25 cellular contexts compared by ENCODE assay signal in genomic region chr10:79372871-79373270, GRCh38. TPM values are rescaled to one million over a fixed set of nuclear protein-coding genes. Genes with fewer than 3 reads are reported as not detected.
DNase-seq lines count a peak whose midpoint lies in the region; ATAC-seq and TF ChIP-seq lines count a peak whose summit lies in the region.
"Had no signal": no experiment of that assay in that cellular context is flagged by ENCODE, and none has a peak within 500 bp of the region (broad histone marks: within the 10 kb centered on the region; RNA-seq: fewer than 3 reads in every experiment).

No MANE protein-coding gene starts in this region.

- intact Hi-C loops in natural killer cell (cut with micrococcal nuclease) = loop anchor here (10.0 kb wide), 1 partner anchor 232 kb away; no protein-coding TSS in a partner anchor
- intact Hi-C loops in sigmoid colon (cut with DNase I) = loop anchor here (5.0 to 10.0 kb wide), 4 partner anchors 114 to 832 kb away; partner anchors contain the start of gene ANXA11
- intact Hi-C loops in activated naive CD4-positive, alpha-beta T cell treated with anti-CD3 and anti-CD28 coated beads for 36 hours (cut with micrococcal nuclease) = loop anchor here (5.0 kb wide), 1 partner anchor 769 kb away; no protein-coding TSS in a partner anchor

- no peak overlapping the region for H3K4me3 ChIP-seq in sigmoid colon
- H3K4me3 ChIP-seq: HAP-1, Peyer's patch had no signal

- no peaks in the 10 kb centered on the region for H3K27me3 Mint-ChIP-seq in natural killer cell (ENCODE audit: low read depth in 2 of 2)
- H3K27me3 Mint-ChIP-seq in natural killer cell treated with Interleukin-12 subunit alpha and Interleukin-12 subunit beta and Interleukin-15 and Interleukin-18, amount 100 ng/mL, for 72 hours = no peaks in the 10 kb centered on the region
- no peaks in the 10 kb centered on the region for H3K27me3 Mint-ChIP-seq in activated T-helper 17 cell treated with anti-CD3 and anti-CD28 coated beads, Interleukin-2, amount 50 U/mL, for 72 hours
- no peaks in the 10 kb centered on the region for H3K27me3 Mint-ChIP-seq in activated naive CD4-positive, alpha-beta T cell treated with anti-CD3 and anti-CD28 coated beads for 36 hours (ENCODE audit: low read depth)
- peaks cover 3% of the 10 kb centered on the region for H3K27me3 Mint-ChIP-seq in nephron progenitor cell (ENCODE audit: low read depth, poor library complexity)
- H3K27me3 Mint-ChIP-seq: CD4-positive, alpha-beta memory T cell had no signal

- H3K4me1 ChIP-seq in sigmoid colon = peaks cover 0 to 22% (median 18%) of the 10 kb centered on the region in 4 donors
- H3K4me1 ChIP-seq: HAP-1, Peyer's patch had no signal

- ATAC-seq in natural killer cell = no peak
- ATAC-seq in natural killer cell treated with Interleukin-12 subunit alpha and Interleukin-12 subunit beta and Interleukin-15 and Interleukin-18, amount 100 ng/mL, for 72 hours = no peak
- no peak for ATAC-seq in activated T-helper 17 cell treated with anti-CD3 and anti-CD28 coated beads, Interleukin-2, amount 50 U/mL, for 72 hours (replicated peaks)
- no peak for ATAC-seq in GM19455 (IDR thresholded peaks at IDR 0.05; ENCODE audit: unreplicated experiment)

- peaks cover 0 to 4% (median 0%) of the 10 kb centered on the region in 4 donors for H3K9me3 ChIP-seq in sigmoid colon
- H3K9me3 ChIP-seq: HAP-1, Peyer's patch had no signal

- H3K27ac Mint-ChIP-seq in natural killer cell (no peak overlapping the region), nephron progenitor cell (no peak overlapping the region)
- H3K27ac Mint-ChIP-seq in natural killer cell treated with Interleukin-12 subunit alpha and Interleukin-12 subunit beta and Interleukin-15 and Interleukin-18, amount 100 ng/mL, for 72 hours = no peak overlapping the region
- peak overlapping the region; percentile 2 for H3K27ac Mint-ChIP-seq in activated T-helper 17 cell treated with anti-CD3 and anti-CD28 coated beads, Interleukin-2, amount 50 U/mL, for 72 hours
- H3K27ac Mint-ChIP-seq in activated naive CD4-positive, alpha-beta T cell treated with anti-CD3 and anti-CD28 coated beads for 36 hours = no peak overlapping the region

- H3K4me3 Mint-ChIP-seq in natural killer cell (no peak overlapping the region), nephron progenitor cell (no peak overlapping the region)
- H3K4me3 Mint-ChIP-seq in natural killer cell treated with Interleukin-12 subunit alpha and Interleukin-12 subunit beta and Interleukin-15 and Interleukin-18, amount 100 ng/mL, for 72 hours = no peak overlapping the region
- no peak overlapping the region for H3K4me3 Mint-ChIP-seq in activated T-helper 17 cell treated with anti-CD3 and anti-CD28 coated beads, Interleukin-2, amount 50 U/mL, for 72 hours
- no peak overlapping the region for H3K4me3 Mint-ChIP-seq in activated naive CD4-positive, alpha-beta T cell treated with anti-CD3 and anti-CD28 coated beads for 36 hours
- H3K4me3 Mint-ChIP-seq: CD4-positive, alpha-beta memory T cell; HFFc6 had no signal

- no peak for TF ChIP-seq EP300 in sigmoid colon (IDR thresholded peaks at IDR 0.05)

- H3K36me3 Mint-ChIP-seq in natural killer cell (no peaks in the 10 kb centered on the region), nephron progenitor cell (ENCODE audit: low read depth) (no peaks in the 10 kb centered on the region)
- peaks cover 5% of the 10 kb centered on the region for H3K36me3 Mint-ChIP-seq in natural killer cell treated with Interleukin-12 subunit alpha and Interleukin-12 subunit beta and Interleukin-15 and Interleukin-18, amount 100 ng/mL, for 72 hours
- no peaks in the 10 kb centered on the region for H3K36me3 Mint-ChIP-seq in activated T-helper 17 cell treated with anti-CD3 and anti-CD28 coated beads, Interleukin-2, amount 50 U/mL, for 72 hours (ENCODE audit: low read depth)
- H3K36me3 Mint-ChIP-seq in activated naive CD4-positive, alpha-beta T cell treated with anti-CD3 and anti-CD28 coated beads for 36 hours (ENCODE audit: low read depth) = no peaks in the 10 kb centered on the region

- 67 to 84% methylated on average over 4 of the region's 4 CpGs for WGBS in sigmoid colon, 2 donors

- H3K4me1 Mint-ChIP-seq in natural killer cell (peaks cover 0 to 5% of the 10 kb centered on the region in 2 donors), nephron progenitor cell (peaks cover 9% of the 10 kb centered on the region)
- H3K4me1 Mint-ChIP-seq in natural killer cell treated with Interleukin-12 subunit alpha and Interleukin-12 subunit beta and Interleukin-15 and Interleukin-18, amount 100 ng/mL, for 72 hours (ENCODE audit: low read depth in 2 of 2) = peaks cover 3 to 5% of the 10 kb centered on the region in 2 donors
- no peaks in the 10 kb centered on the region for H3K4me1 Mint-ChIP-seq in activated T-helper 17 cell treated with anti-CD3 and anti-CD28 coated beads, Interleukin-2, amount 50 U/mL, for 72 hours
- H3K4me1 Mint-ChIP-seq in activated naive CD4-positive, alpha-beta T cell treated with anti-CD3 and anti-CD28 coated beads for 36 hours (ENCODE audit: low read depth) = peaks cover 2% of the 10 kb centered on the region

- no peak overlapping the region for H3K27ac ChIP-seq in sigmoid colon
- H3K27ac ChIP-seq: Peyer's patch had no signal

- TF ChIP-seq POLR2A in sigmoid colon (IDR thresholded peaks at IDR 0.05) = no peak

- H3K9me3 Mint-ChIP-seq in natural killer cell (peaks cover 0 to 3% of the 10 kb centered on the region in 2 donors), nephron progenitor cell (peaks cover 22% of the 10 kb centered on the region)
- H3K9me3 Mint-ChIP-seq in natural killer cell treated with Interleukin-12 subunit alpha and Interleukin-12 subunit beta and Interleukin-15 and Interleukin-18, amount 100 ng/mL, for 72 hours = no peaks in the 10 kb centered on the region
- H3K9me3 Mint-ChIP-seq in activated T-helper 17 cell treated with anti-CD3 and anti-CD28 coated beads, Interleukin-2, amount 50 U/mL, for 72 hours = peaks cover 3% of the 10 kb centered on the region
- peaks cover 1% of the 10 kb centered on the region for H3K9me3 Mint-ChIP-seq in activated naive CD4-positive, alpha-beta T cell treated with anti-CD3 and anti-CD28 coated beads for 36 hours

- DNase-seq in natural killer cell (peak; percentile 4), mesenteric fat pad (ENCODE audit: low spot score) (peak; percentile 57), sigmoid colon (peak; percentile 21), nephron progenitor cell (no peak)
- no peak for DNase-seq in natural killer cell treated with Interleukin-12 subunit alpha and Interleukin-12 subunit beta and Interleukin-15 and Interleukin-18, amount 100 ng/mL, for 72 hours (ENCODE audit: low spot score)
- no peak for DNase-seq in activated naive CD4-positive, alpha-beta T cell treated with anti-CD3 and anti-CD28 coated beads for 36 hours
- DNase-seq: C1 segment of cervical spinal cord; CD4-positive, alpha-beta memory T cell; COR-L47; DMS53; GOT3; IMR-90; KG1; NCI-H1092; NCI-H1417 treated with DMSO at 0.1 percent for 48 hours; NCI-H1694 treated with DMSO at 0.1 percent for 48 hours; NCI-H2081; NCI-H2227 treated with DMSO at 0.1 percent for 48 hours; NCI-H526 treated with DMSO at 0.1 percent for 48 hours; SHP77 treated with DMSO at 0.1 percent for 48 hours had no signal

- no peaks in the 10 kb centered on the region for H3K27me3 ChIP-seq in sigmoid colon
- H3K27me3 ChIP-seq: Peyer's patch had no signal

- H3K36me3 ChIP-seq in sigmoid colon = no peaks in the 10 kb centered on the region
- H3K36me3 ChIP-seq: HAP-1, Peyer's patch had no signal

- CTCF ChIA-PET in activated naive CD4-positive, alpha-beta T cell treated with anti-CD3 and anti-CD28 coated beads for 36 hours (lab: Charles Lee) = interaction anchor here (0.6 to 5.0 kb wide), 16 partner anchors 9 to 1326 kb away, joined by 3 to 58 read pairs (median 6); no protein-coding TSS in a partner anchor

- TF ChIP-seq CTCF in natural killer cell (IDR thresholded peaks at IDR 0.05) (no peak), sigmoid colon (IDR thresholded peaks at IDR 0.05) (no peak), nephron progenitor cell (IDR thresholded peaks at IDR 0.05) (no peak)

RNA-seq across cellular contexts. Expression of gene PPIF, which starts 25.6 kb away (rescaled TPM):
- 10 to 100 TPM; 59.5 to 99.1 (median 66.3) TPM for total RNA-seq in natural killer cell
- total RNA-seq in natural killer cell treated with Interleukin-12 subunit alpha and Interleukin-12 subunit beta and Interleukin-15 and Interleukin-18, amount 100 ng/mL, for 72 hours = 100 to 1,000 TPM; 266 to 391 TPM
- total RNA-seq in activated T-helper 17 cell treated with anti-CD3 and anti-CD28 coated beads, Interleukin-2, amount 50 U/mL, for 72 hours = 100 to 1,000 TPM in 1 of 2 donors, 10 to 100 TPM in 1; 73.7 to 170 TPM
- total RNA-seq in mesenteric fat pad = 181 TPM
- total RNA-seq in sigmoid colon = 10 to 100 TPM; 26.4 to 48.5 (median 32.5) TPM
- 10 to 100 TPM; 60.7 to 74.9 (median 71.9) TPM for polyA plus RNA-seq in sigmoid colon
- total RNA-seq in activated naive CD4-positive, alpha-beta T cell treated with anti-CD3 and anti-CD28 coated beads for 36 hours = 10 to 100 TPM; 94.1 to 95.6 TPM

Comparison
In these comparisons a context has a peak if more than half of its experiments do, and no peak if none do; other contexts are left out.
1. DNase-seq: peak in natural killer cell (single experiment), mesenteric fat pad (single experiment) and sigmoid colon (single experiment); none in natural killer cell treated with Interleukin-12 subunit alpha and Interleukin-12 subunit beta and Interleukin-15 and Interleukin-18, amount 100 ng/mL, for 72 hours (single experiment), activated naive CD4-positive, alpha-beta T cell treated with anti-CD3 and anti-CD28 coated beads for 36 hours (single experiment) and nephron progenitor cell (single experiment).